7 cellular contexts compared by ENCODE assay signal in genomic region chr16:30477773-30478172, GRCh38. TPM values are rescaled to one million over a fixed set of nuclear protein-coding genes. Genes with fewer than 3 reads are reported as not detected.
DNase-seq lines count a peak whose midpoint lies in the region; ATAC-seq, FAIRE-seq and TF ChIP-seq lines count a peak whose summit lies in the region.
"Not testable (repeated sequence)": the region's sequence is repeated elsewhere in the genome, so short reads cannot be mapped to it uniquely, and the experiment has no call there.
"Had no signal": no experiment of that assay in that cellular context is flagged by ENCODE, and none has a peak within 500 bp of the region (broad histone marks: within the 10 kb centered on the region; RNA-seq: fewer than 3 reads in every experiment).

No MANE protein-coding gene starts in this region.

- H3K9ac ChIP-seq in HepG2 (ENCODE audit: insufficient read depth, low read depth, low read length) = not testable (repeated sequence)

- 73% methylated on average over 3 of the region's 3 CpGs for WGBS in HepG2 (ENCODE audit: low lambda C conversion rate)

- H3K4me1 Mint-ChIP-seq in CD8-positive, alpha-beta T cell (ENCODE audit: low read depth) = peaks cover 62% of the 10 kb centered on the region
- peaks cover 50% of the 10 kb centered on the region for H3K4me1 Mint-ChIP-seq in activated B cell treated with CpG ODN at 0.5 μM for 24 hours
- H3K4me1 Mint-ChIP-seq in activated T-cell treated with anti-CD3 and anti-CD28 coated beads, Interleukin-2, amount 50 U/mL, for 24 hours (ENCODE audit: low read depth) = peaks cover 65% of the 10 kb centered on the region
- peaks cover 63% of the 10 kb centered on the region for H3K4me1 Mint-ChIP-seq in activated naive CD8-positive, alpha-beta T cell (ENCODE audit: low read depth)
- H3K4me1 Mint-ChIP-seq in stimulated activated naive B cell treated with anti-CD40 and anti-IgM and Interleukin-4, amounts not matched to agents 10 μg/mL and 1 μg/mL and 100 μg/mL, for 72 hours = peaks cover 39 to 72% of the 10 kb centered on the region in 2 donors

- not testable (repeated sequence) for H3K9me3 ChIP-seq in CD8-positive, alpha-beta T cell (ENCODE audit: low read length); HepG2 (ENCODE audit: low read length)

- not testable (repeated sequence) for TF ChIP-seq POLR2A in HepG2 (IDR thresholded peaks at IDR 0.05; ENCODE audit: insufficient read depth in 1 of 2, low read depth in 2 of 2, low read length in 2 of 2)

- H2AFZ ChIP-seq in HepG2 (ENCODE audit: low read length) = not testable (repeated sequence)

- not testable (repeated sequence) for H3K79me2 ChIP-seq in HepG2 (ENCODE audit: insufficient read depth, low read length)

- not testable (repeated sequence) for H3K27ac ChIP-seq in CD8-positive, alpha-beta T cell (ENCODE audit: low read depth, low read length); HepG2 (ENCODE audit: extremely low read length, insufficient read depth, low read length)

- H3K36me3 ChIP-seq in CD8-positive, alpha-beta T cell (ENCODE audit: insufficient read depth, low read length) = peaks cover 45% of the 10 kb centered on the region
- not testable (repeated sequence) for H3K36me3 ChIP-seq in HepG2 (replicated peaks in 1 of 2; ENCODE audit: control insufficient read depth in 1 of 2, insufficient read depth in 2 of 2, low read length in 2 of 2)

- not testable (repeated sequence) for TF ChIP-seq RAD21 in HepG2 (CRISPR knock-in tag; IDR thresholded peaks at IDR 0.05)

- not testable (repeated sequence) for TF ChIP-seq CTCF in CD8-positive, alpha-beta T cell (IDR thresholded peaks at IDR 0.05); activated B cell treated with CpG ODN at 0.5 μM for 24 hours (IDR thresholded peaks at IDR 0.05); HepG2 (CRISPR knock-in tag; IDR thresholded peaks at IDR 0.05)

- not testable (repeated sequence) for BruUV-seq in HepG2 (replicated peaks; lab: Mats Ljungman, UMichigan)

- H3K27me3 ChIP-seq in CD8-positive, alpha-beta T cell (ENCODE audit: insufficient read depth, low read length) = not testable (repeated sequence)
- peaks cover 3 to 18% of the 10 kb centered on the region in 2 experiments; a peak in 3 of 5 replicates for H3K27me3 ChIP-seq in HepG2 (ENCODE audit: control insufficient read depth in 1 of 2, insufficient read depth in 2 of 2, low read length in 2 of 2)

- H3K4me1 ChIP-seq in CD8-positive, alpha-beta T cell (ENCODE audit: insufficient read depth, low read length) = peaks cover 51% of the 10 kb centered on the region
- H3K4me1 ChIP-seq in HepG2 (ENCODE audit: insufficient read depth, low read length) = peaks cover 33% of the 10 kb centered on the region

- FAIRE-seq in HepG2 (lab: Jason Lieb, UNC) = not testable (repeated sequence)

- not testable (repeated sequence) for H4K20me1 ChIP-seq in HepG2 (ENCODE audit: insufficient read depth, low read length)

- DNase-seq in CD8-positive, alpha-beta T cell; activated B cell treated with CpG ODN at 0.5 μM for 24 hours; activated T-cell treated with anti-CD3 and anti-CD28 coated beads, Interleukin-2, amount 50 U/mL, for 24 hours; HepG2 (ENCODE audit: low spot score); stimulated activated naive B cell treated with anti-CD40 and anti-IgM and Interleukin-4, amounts not matched to agents 10 μg/mL and 1 μg/mL and 100 μg/mL, for 72 hours: not testable (repeated sequence)

- CTCF ChIA-PET in CD8-positive, alpha-beta T cell (lab: Charles Lee) = interaction anchor here (3.3 kb wide), 1 partner anchor 28 kb away, joined by 22 read pairs; no protein-coding TSS in a partner anchor
- CTCF ChIA-PET in activated B cell treated with CpG ODN at 0.5 μM for 24 hours (lab: Charles Lee); HepG2 (lab: Yijun Ruan, JAX; ENCODE audit: low intra/inter-chr PET ratio, low total read pairs): not testable (repeated sequence)

- intact Hi-C loops in CD8-positive, alpha-beta T cell (cut with DNase I, micrococcal nuclease); activated B cell treated with CpG ODN at 0.5 μM for 24 hours (cut with micrococcal nuclease); HepG2 (cut with micrococcal nuclease; ENCODE audit: unreplicated experiment): not testable (repeated sequence)

- H3K4me2 ChIP-seq in HepG2 (ENCODE audit: low read depth, low read length) = not testable (repeated sequence)

- TF ChIP-seq EP300 in HepG2 (IDR thresholded peaks at IDR 0.05; ENCODE audit: low read depth in 2 of 2, low read length in 2 of 2); HepG2 (CRISPR knock-in tag; IDR thresholded peaks at IDR 0.05; ENCODE audit: borderline replicate concordance): not testable (repeated sequence)

- peaks cover 82% of the 10 kb centered on the region for H3K36me3 Mint-ChIP-seq in CD8-positive, alpha-beta T cell
- peaks cover 61% of the 10 kb centered on the region for H3K36me3 Mint-ChIP-seq in activated B cell treated with CpG ODN at 0.5 μM for 24 hours (ENCODE audit: low read depth)
- H3K36me3 Mint-ChIP-seq in activated T-cell treated with anti-CD3 and anti-CD28 coated beads, Interleukin-2, amount 50 U/mL, for 24 hours (ENCODE audit: low read depth) = peaks cover 97% of the 10 kb centered on the region
- H3K36me3 Mint-ChIP-seq in activated naive CD8-positive, alpha-beta T cell = peaks cover 16% of the 10 kb centered on the region
- H3K36me3 Mint-ChIP-seq in stimulated activated naive B cell treated with anti-CD40 and anti-IgM and Interleukin-4, amounts not matched to agents 10 μg/mL and 1 μg/mL and 100 μg/mL, for 72 hours = peaks cover 71 to 79% of the 10 kb centered on the region in 2 donors

- H3K27ac Mint-ChIP-seq in CD8-positive, alpha-beta T cell = peak overlapping the region; percentile 83
- peak overlapping the region; percentile 9 for H3K27ac Mint-ChIP-seq in activated B cell treated with CpG ODN at 0.5 μM for 24 hours
- peak overlapping the region; percentile 85 for H3K27ac Mint-ChIP-seq in activated T-cell treated with anti-CD3 and anti-CD28 coated beads, Interleukin-2, amount 50 U/mL, for 24 hours
- peak overlapping the region; percentile 75 for H3K27ac Mint-ChIP-seq in activated naive CD8-positive, alpha-beta T cell
- peak overlapping the region; percentile 88 for H3K27ac Mint-ChIP-seq in stimulated activated naive B cell treated with anti-CD40 and anti-IgM and Interleukin-4, amounts not matched to agents 10 μg/mL and 1 μg/mL and 100 μg/mL, for 72 hours

- H3K27me3 Mint-ChIP-seq in CD8-positive, alpha-beta T cell (ENCODE audit: low read depth); activated B cell treated with CpG ODN at 0.5 μM for 24 hours; activated T-cell treated with anti-CD3 and anti-CD28 coated beads, Interleukin-2, amount 50 U/mL, for 24 hours; activated naive CD8-positive, alpha-beta T cell; stimulated activated naive B cell treated with anti-CD40 and anti-IgM and Interleukin-4, amounts not matched to agents 10 μg/mL and 1 μg/mL and 100 μg/mL, for 72 hours: not testable (repeated sequence)

- not testable (repeated sequence) for ATAC-seq in CD8-positive, alpha-beta T cell; activated B cell treated with CpG ODN at 0.5 μM for 24 hours (ENCODE audit: low read depth); HepG2; stimulated activated naive B cell treated with anti-CD40 and anti-IgM and Interleukin-4, amounts not matched to agents 10 μg/mL and 1 μg/mL and 100 μg/mL, for 72 hours (replicated peaks)

- H3K9me3 Mint-ChIP-seq in CD8-positive, alpha-beta T cell; activated B cell treated with CpG ODN at 0.5 μM for 24 hours; activated T-cell treated with anti-CD3 and anti-CD28 coated beads, Interleukin-2, amount 50 U/mL, for 24 hours; activated naive CD8-positive, alpha-beta T cell (ENCODE audit: low read depth); stimulated activated naive B cell treated with anti-CD40 and anti-IgM and Interleukin-4, amounts not matched to agents 10 μg/mL and 1 μg/mL and 100 μg/mL, for 72 hours: not testable (repeated sequence)

- not testable (repeated sequence) for H3K4me3 ChIP-seq in CD8-positive, alpha-beta T cell (ENCODE audit: low read depth, low read length); HepG2 (replicated peaks in 1 of 3; ENCODE audit: insufficient read depth in 1 of 3, low read depth in 2 of 3, low read length in 3 of 3)

- POLR2A ChIA-PET in CD8-positive, alpha-beta T cell (lab: Charles Lee) = interaction anchor here (1.6 to 10.5 kb wide), 3 partner anchors 19 to 48 kb away, joined by 5 to 148 read pairs (median 11); partner anchors contain the start of gene DCTPP1
- POLR2A ChIA-PET in activated B cell treated with CpG ODN at 0.5 μM for 24 hours (lab: Charles Lee) (interaction anchor here (0.6 to 11.0 kb wide), 8 partner anchors 20 to 731 kb away, joined by 3 to 421 read pairs (median 7); partner anchors contain the start of genes DCTPP1 and SEPHS2), HepG2 (lab: Yijun Ruan, JAX) (interaction anchor here (1.9 kb wide), 1 partner anchor 11 kb away, joined by 8 read pairs; no protein-coding TSS in a partner anchor)

- not testable (repeated sequence) for H3K4me3 Mint-ChIP-seq in CD8-positive, alpha-beta T cell; activated B cell treated with CpG ODN at 0.5 μM for 24 hours; activated T-cell treated with anti-CD3 and anti-CD28 coated beads, Interleukin-2, amount 50 U/mL, for 24 hours
- peak overlapping the region; percentile 61 for H3K4me3 Mint-ChIP-seq in activated naive CD8-positive, alpha-beta T cell
- H3K4me3 Mint-ChIP-seq in stimulated activated naive B cell treated with anti-CD40 and anti-IgM and Interleukin-4, amounts not matched to agents 10 μg/mL and 1 μg/mL and 100 μg/mL, for 72 hours = peak overlapping the region; percentile 3 to 83

- in situ Hi-C loops in HepG2 (cut with HindIII; ENCODE audit: extremely low pct_ligation_motif_present, low pct_unique_long_range_greater_than_20kb) = not testable (repeated sequence)

RNA-seq across cellular contexts. Expression of gene ITGAL, which starts 5.2 kb away (rescaled TPM):
- 100 to 1,000 TPM; 187 to 218 TPM for total RNA-seq in CD8-positive, alpha-beta T cell
- total RNA-seq in activated B cell treated with CpG ODN at 0.5 μM for 24 hours (216 and 240 TPM in 2 replicates), HepG2 (2016; rRNA removed; fragmentation: Illumina TruSeq; extraction: Trizol) (0.51 and 0.86 TPM in 2 replicates)
- total RNA-seq in HepG2 (2016; cell fraction: cytosol; rRNA removed; fragmentation: Illumina TruSeq; extraction: Trizol; ENCODE audit: low read depth) = not detected in 2 replicates
- total RNA-seq in HepG2 (2016; cell fraction: insoluble cytoplasmic fraction; rRNA removed; fragmentation: Illumina TruSeq; extraction: Trizol) = 0.64 and 0.87 TPM in 2 replicates
- 0.07 and 0.37 TPM in 2 replicates for total RNA-seq in HepG2 (2016; cell fraction: membrane; rRNA removed; fragmentation: Illumina TruSeq; extraction: Trizol)
- total RNA-seq in HepG2 (2016; cell fraction: nucleus; rRNA removed; fragmentation: Illumina TruSeq; extraction: Trizol) = 0.25 and 0.41 TPM in 2 replicates
- 1.2 TPM in 2 replicates for polyA plus RNA-seq in HepG2 (2011; rRNA removed)
- 0.68 and 0.87 TPM in 2 replicates for polyA plus RNA-seq in HepG2 (2011; cell fraction: cytosol; rRNA removed)
- polyA plus RNA-seq in HepG2 (2011; cell fraction: nucleus; rRNA removed) = 2.5 and 3.3 TPM in 2 replicates
- 1.2 and 4.8 TPM in 2 replicates for polyA plus RNA-seq in HepG2 (2012)
- not detected in 2 replicates for polyA plus RNA-seq in HepG2 (2016; cell fraction: cytosol; fragmentation: Illumina TruSeq; extraction: Trizol; ENCODE audit: low read depth)
- polyA plus RNA-seq in HepG2 (2016; cell fraction: insoluble cytoplasmic fraction; fragmentation: Illumina TruSeq; extraction: Trizol; ENCODE audit: low read depth) = 0.24 and 0.47 TPM in 2 replicates
- 0.11 and 0.35 TPM in 2 replicates for polyA plus RNA-seq in HepG2 (2016; cell fraction: membrane; fragmentation: Illumina TruSeq; extraction: Trizol; ENCODE audit: low read depth)
- polyA plus RNA-seq in HepG2 (2016; cell fraction: nucleus; fragmentation: Illumina TruSeq; extraction: Trizol; ENCODE audit: insufficient read depth, low read depth) = 0.37 and 0.96 TPM in 2 replicates
- polyA minus RNA-seq in HepG2 (2011; rRNA and poly(A)+ RNA removed; ENCODE audit: low replicate concordance) = 0.16 and 1.6 TPM in 2 replicates
- polyA minus RNA-seq in HepG2 (2011; cell fraction: cytosol; rRNA and poly(A)+ RNA removed) = 0.40 and 1.1 TPM in 2 replicates
- 1.4 and 3.9 TPM in 2 replicates for polyA minus RNA-seq in HepG2 (2011; cell fraction: nucleus; rRNA and poly(A)+ RNA removed)
- total RNA-seq: A673 had no signal

RNA-seq across cellular contexts. Expression of gene SEPHS2, which starts 32.1 kb away (rescaled TPM):
- 10 to 100 TPM; 22.6 to 24.1 TPM for total RNA-seq in CD8-positive, alpha-beta T cell
- 79.1 and 80.0 TPM in 2 replicates for total RNA-seq in activated B cell treated with CpG ODN at 0.5 μM for 24 hours
- 20.7 and 56.3 TPM in 2 replicates for total RNA-seq in HepG2 (2016; rRNA removed; fragmentation: Illumina TruSeq; extraction: Trizol)
- 5.7 and 7.2 TPM in 2 replicates for total RNA-seq in HepG2 (2016; cell fraction: cytosol; rRNA removed; fragmentation: Illumina TruSeq; extraction: Trizol; ENCODE audit: low read depth)
- 20.6 and 53.3 TPM in 2 replicates for total RNA-seq in HepG2 (2016; cell fraction: insoluble cytoplasmic fraction; rRNA removed; fragmentation: Illumina TruSeq; extraction: Trizol)
- 32.0 TPM in 2 replicates for total RNA-seq in HepG2 (2016; cell fraction: membrane; rRNA removed; fragmentation: Illumina TruSeq; extraction: Trizol)
- 20.1 and 22.8 TPM in 2 replicates for total RNA-seq in HepG2 (2016; cell fraction: nucleus; rRNA removed; fragmentation: Illumina TruSeq; extraction: Trizol)
- polyA plus RNA-seq in HepG2 (2011; rRNA removed) = 127 and 128 TPM in 2 replicates
- polyA plus RNA-seq in HepG2 (2011; cell fraction: cytosol; rRNA removed) = 115 and 145 TPM in 2 replicates
- polyA plus RNA-seq in HepG2 (2011; cell fraction: nucleus; rRNA removed) = 36.6 and 44.5 TPM in 2 replicates
- 130 and 170 TPM in 2 replicates for polyA plus RNA-seq in HepG2 (2012)
- 14.0 and 14.5 TPM in 2 replicates for polyA plus RNA-seq in HepG2 (2016; cell fraction: cytosol; fragmentation: Illumina TruSeq; extraction: Trizol; ENCODE audit: low read depth)
- 225 and 237 TPM in 2 replicates for polyA plus RNA-seq in HepG2 (2016; cell fraction: insoluble cytoplasmic fraction; fragmentation: Illumina TruSeq; extraction: Trizol; ENCODE audit: low read depth)
- 54.8 and 58.5 TPM in 2 replicates for polyA plus RNA-seq in HepG2 (2016; cell fraction: membrane; fragmentation: Illumina TruSeq; extraction: Trizol; ENCODE audit: low read depth)
- 101 TPM in 2 replicates for polyA plus RNA-seq in HepG2 (2016; cell fraction: nucleus; fragmentation: Illumina TruSeq; extraction: Trizol; ENCODE audit: insufficient read depth, low read depth)
- 28.5 and 84.7 TPM in 2 replicates for polyA minus RNA-seq in HepG2 (2011; rRNA and poly(A)+ RNA removed; ENCODE audit: low replicate concordance)
- polyA minus RNA-seq in HepG2 (2011; cell fraction: cytosol; rRNA and poly(A)+ RNA removed) = 65.0 and 74.5 TPM in 2 replicates
- polyA minus RNA-seq in HepG2 (2011; cell fraction: nucleus; rRNA and poly(A)+ RNA removed) = 38.4 and 44.4 TPM in 2 replicates

RNA-seq across cellular contexts. Expression of gene DCTPP1, which starts 47.9 kb away (rescaled TPM):
- 1 to 10 TPM; 4.0 to 5.5 TPM for total RNA-seq in CD8-positive, alpha-beta T cell
- total RNA-seq in activated B cell treated with CpG ODN at 0.5 μM for 24 hours (66.7 and 81.5 TPM in 2 replicates), HepG2 (2016; rRNA removed; fragmentation: Illumina TruSeq; extraction: Trizol) (74.4 and 105 TPM in 2 replicates)
- 44.2 and 47.1 TPM in 2 replicates for total RNA-seq in HepG2 (2016; cell fraction: cytosol; rRNA removed; fragmentation: Illumina TruSeq; extraction: Trizol; ENCODE audit: low read depth)
- 74.5 and 96.6 TPM in 2 replicates for total RNA-seq in HepG2 (2016; cell fraction: insoluble cytoplasmic fraction; rRNA removed; fragmentation: Illumina TruSeq; extraction: Trizol)
- 77.2 and 80.8 TPM in 2 replicates for total RNA-seq in HepG2 (2016; cell fraction: membrane; rRNA removed; fragmentation: Illumina TruSeq; extraction: Trizol)
- total RNA-seq in HepG2 (2016; cell fraction: nucleus; rRNA removed; fragmentation: Illumina TruSeq; extraction: Trizol) = 30.8 and 32.7 TPM in 2 replicates
- 52.9 and 54.8 TPM in 2 replicates for polyA plus RNA-seq in HepG2 (2011; rRNA removed)
- 58.6 and 70.5 TPM in 2 replicates for polyA plus RNA-seq in HepG2 (2011; cell fraction: cytosol; rRNA removed)
- polyA plus RNA-seq in HepG2 (2011; cell fraction: nucleus; rRNA removed) = 16.9 and 17.1 TPM in 2 replicates
- 49.0 and 54.0 TPM in 2 replicates for polyA plus RNA-seq in HepG2 (2012)
- 63.8 and 69.5 TPM in 2 replicates for polyA plus RNA-seq in HepG2 (2016; cell fraction: cytosol; fragmentation: Illumina TruSeq; extraction: Trizol; ENCODE audit: low read depth)
- 138 and 146 TPM in 2 replicates for polyA plus RNA-seq in HepG2 (2016; cell fraction: insoluble cytoplasmic fraction; fragmentation: Illumina TruSeq; extraction: Trizol; ENCODE audit: low read depth)
- polyA plus RNA-seq in HepG2 (2016; cell fraction: membrane; fragmentation: Illumina TruSeq; extraction: Trizol; ENCODE audit: low read depth) = 69.5 and 71.6 TPM in 2 replicates
- polyA plus RNA-seq in HepG2 (2016; cell fraction: nucleus; fragmentation: Illumina TruSeq; extraction: Trizol; ENCODE audit: insufficient read depth, low read depth) = 49.9 and 56.9 TPM in 2 replicates
- polyA minus RNA-seq in HepG2 (2011; rRNA and poly(A)+ RNA removed; ENCODE audit: low replicate concordance) = 36.0 and 50.1 TPM in 2 replicates
- 16.2 and 24.3 TPM in 2 replicates for polyA minus RNA-seq in HepG2 (2011; cell fraction: cytosol; rRNA and poly(A)+ RNA removed)
- 5.3 and 7.0 TPM in 2 replicates for polyA minus RNA-seq in HepG2 (2011; cell fraction: nucleus; rRNA and poly(A)+ RNA removed)

RNA-seq across cellular contexts. Expression of gene ZNF768, which starts 48.6 kb away (rescaled TPM):
- total RNA-seq in CD8-positive, alpha-beta T cell = 1 to 10 TPM; 2.6 to 2.8 TPM
- total RNA-seq in activated B cell treated with CpG ODN at 0.5 μM for 24 hours = 29.2 and 30.7 TPM in 2 replicates
- total RNA-seq in HepG2 (2016; rRNA removed; fragmentation: Illumina TruSeq; extraction: Trizol) = 26.6 and 34.4 TPM in 2 replicates
- total RNA-seq in HepG2 (2016; cell fraction: cytosol; rRNA removed; fragmentation: Illumina TruSeq; extraction: Trizol; ENCODE audit: low read depth) = 6.1 and 6.9 TPM in 2 replicates
- total RNA-seq in HepG2 (2016; cell fraction: insoluble cytoplasmic fraction; rRNA removed; fragmentation: Illumina TruSeq; extraction: Trizol) = 23.0 and 34.5 TPM in 2 replicates
- 19.9 and 22.9 TPM in 2 replicates for total RNA-seq in HepG2 (2016; cell fraction: membrane; rRNA removed; fragmentation: Illumina TruSeq; extraction: Trizol)
- total RNA-seq in HepG2 (2016; cell fraction: nucleus; rRNA removed; fragmentation: Illumina TruSeq; extraction: Trizol) = 17.6 and 18.7 TPM in 2 replicates
- polyA plus RNA-seq in HepG2 (2011; rRNA removed) = 26.7 and 40.0 TPM in 2 replicates
- polyA plus RNA-seq in HepG2 (2011; cell fraction: cytosol; rRNA removed) = 22.2 and 36.8 TPM in 2 replicates
- 67.1 and 79.3 TPM in 2 replicates for polyA plus RNA-seq in HepG2 (2011; cell fraction: nucleus; rRNA removed)
- polyA plus RNA-seq in HepG2 (2012) = 22.9 and 30.0 TPM in 2 replicates
- polyA plus RNA-seq in HepG2 (2016; cell fraction: cytosol; fragmentation: Illumina TruSeq; extraction: Trizol; ENCODE audit: low read depth) = 6.4 and 7.1 TPM in 2 replicates
- polyA plus RNA-seq in HepG2 (2016; cell fraction: insoluble cytoplasmic fraction; fragmentation: Illumina TruSeq; extraction: Trizol; ENCODE audit: low read depth) = 32.0 and 39.1 TPM in 2 replicates
- polyA plus RNA-seq in HepG2 (2016; cell fraction: membrane; fragmentation: Illumina TruSeq; extraction: Trizol; ENCODE audit: low read depth) = 19.7 and 20.2 TPM in 2 replicates
- 50.4 and 51.1 TPM in 2 replicates for polyA plus RNA-seq in HepG2 (2016; cell fraction: nucleus; fragmentation: Illumina TruSeq; extraction: Trizol; ENCODE audit: insufficient read depth, low read depth)
- polyA minus RNA-seq in HepG2 (2011; rRNA and poly(A)+ RNA removed; ENCODE audit: low replicate concordance) = 11.8 and 40.3 TPM in 2 replicates
- 18.5 and 21.5 TPM in 2 replicates for polyA minus RNA-seq in HepG2 (2011; cell fraction: cytosol; rRNA and poly(A)+ RNA removed)
- 7.8 and 8.2 TPM in 2 replicates for polyA minus RNA-seq in HepG2 (2011; cell fraction: nucleus; rRNA and poly(A)+ RNA removed)

RNA-seq across cellular contexts. Expression of gene ZNF747, which starts 56.9 kb away (rescaled TPM):
- total RNA-seq in CD8-positive, alpha-beta T cell = 1 to 10 TPM; 6.2 to 6.3 TPM
- total RNA-seq in activated B cell treated with CpG ODN at 0.5 μM for 24 hours (16.3 and 21.6 TPM in 2 replicates), HepG2 (2016; rRNA removed; fragmentation: Illumina TruSeq; extraction: Trizol) (8.8 and 10.2 TPM in 2 replicates)
- total RNA-seq in HepG2 (2016; cell fraction: cytosol; rRNA removed; fragmentation: Illumina TruSeq; extraction: Trizol; ENCODE audit: low read depth) = 2.7 and 2.8 TPM in 2 replicates
- total RNA-seq in HepG2 (2016; cell fraction: insoluble cytoplasmic fraction; rRNA removed; fragmentation: Illumina TruSeq; extraction: Trizol) = 10.3 and 10.8 TPM in 2 replicates
- total RNA-seq in HepG2 (2016; cell fraction: membrane; rRNA removed; fragmentation: Illumina TruSeq; extraction: Trizol) = 8.9 and 9.2 TPM in 2 replicates
- total RNA-seq in HepG2 (2016; cell fraction: nucleus; rRNA removed; fragmentation: Illumina TruSeq; extraction: Trizol) = 7.3 and 9.1 TPM in 2 replicates
- polyA plus RNA-seq in HepG2 (2011; rRNA removed) = 7.0 and 7.2 TPM in 2 replicates
- polyA plus RNA-seq in HepG2 (2011; cell fraction: cytosol; rRNA removed) = 5.7 and 6.4 TPM in 2 replicates
- polyA plus RNA-seq in HepG2 (2011; cell fraction: nucleus; rRNA removed) = 9.4 and 11.1 TPM in 2 replicates
- polyA plus RNA-seq in HepG2 (2012) = 2.3 and 3.6 TPM in 2 replicates
- 1.7 and 1.9 TPM in 2 replicates for polyA plus RNA-seq in HepG2 (2016; cell fraction: cytosol; fragmentation: Illumina TruSeq; extraction: Trizol; ENCODE audit: low read depth)
- polyA plus RNA-seq in HepG2 (2016; cell fraction: insoluble cytoplasmic fraction; fragmentation: Illumina TruSeq; extraction: Trizol; ENCODE audit: low read depth) = 9.4 and 9.8 TPM in 2 replicates
- polyA plus RNA-seq in HepG2 (2016; cell fraction: membrane; fragmentation: Illumina TruSeq; extraction: Trizol; ENCODE audit: low read depth) = 5.7 and 5.8 TPM in 2 replicates
- polyA plus RNA-seq in HepG2 (2016; cell fraction: nucleus; fragmentation: Illumina TruSeq; extraction: Trizol; ENCODE audit: insufficient read depth, low read depth) = 12.4 and 13.5 TPM in 2 replicates
- polyA minus RNA-seq in HepG2 (2011; rRNA and poly(A)+ RNA removed; ENCODE audit: low replicate concordance) = 12.9 and 13.6 TPM in 2 replicates
- polyA minus RNA-seq in HepG2 (2011; cell fraction: cytosol; rRNA and poly(A)+ RNA removed) = 5.2 and 6.2 TPM in 2 replicates
- 12.5 and 16.8 TPM in 2 replicates for polyA minus RNA-seq in HepG2 (2011; cell fraction: nucleus; rRNA and poly(A)+ RNA removed)

Comparison
In these comparisons a context has a peak if more than half of its experiments do, and no peak if none do; other contexts are left out.
1. H3K27ac Mint-ChIP-seq: peak in every context shown above with its lines; median percentile 88 in stimulated activated naive B cell treated with anti-CD40 and anti-IgM and Interleukin-4, amounts not matched to agents 10 μg/mL and 1 μg/mL and 100 μg/mL, for 72 hours; 85 in activated T-cell treated with anti-CD3 and anti-CD28 coated beads, Interleukin-2, amount 50 U/mL, for 24 hours; 83 in CD8-positive, alpha-beta T cell; 75 in activated naive CD8-positive, alpha-beta T cell; 9 in activated B cell treated with CpG ODN at 0.5 μM for 24 hours.
2. RNA of gene ITGAL, which starts 5.2 kb away (total RNA-seq): 216 to 240 TPM in activated B cell treated with CpG ODN at 0.5 μM for 24 hours and 187 to 218 TPM in CD8-positive, alpha-beta T cell; 0.07 to 0.87 TPM in HepG2; every median in the first group is over 100 times any median in the second.
3. RNA of gene DCTPP1, which starts 47.9 kb away (total RNA-seq): 30.8 to 105 TPM in HepG2 and 66.7 to 81.5 TPM in activated B cell treated with CpG ODN at 0.5 μM for 24 hours; 4.0 to 5.5 TPM in CD8-positive, alpha-beta T cell; every median in the first group is over 4 times any median in the second.